14 cellular contexts compared by ENCODE assay signal in genomic region chr1:156511656-156512055, GRCh38. TPM values are rescaled to one million over a fixed set of nuclear protein-coding genes. Genes with fewer than 3 reads are reported as not detected.
DNase-seq lines count a peak whose midpoint lies in the region; ATAC-seq and TF ChIP-seq lines count a peak whose summit lies in the region.
"Had no signal": no experiment of that assay in that cellular context is flagged by ENCODE, and none has a peak within 500 bp of the region (broad histone marks: within the 10 kb centered on the region; RNA-seq: fewer than 3 reads in every experiment).

No MANE protein-coding gene starts in this region.

- H3K9me3 ChIP-seq in naive thymus-derived CD4-positive, alpha-beta T cell (ENCODE audit: control insufficient read depth in 2 of 3, low read length in 3 of 3), result no peaks in the 10 kb centered on the region
- H3K9me3 ChIP-seq in hepatocyte (ENCODE audit: low read depth), result no peaks in the 10 kb centered on the region
- H3K9me3 ChIP-seq in body of pancreas, result no peaks in the 10 kb centered on the region
- H3K9me3 ChIP-seq: heart right ventricle had no signal

- H3K36me3 Mint-ChIP-seq in naive thymus-derived CD4-positive, alpha-beta T cell, result no peaks in the 10 kb centered on the region

- no peaks in the 10 kb centered on the region for H3K36me3 ChIP-seq in naive thymus-derived CD4-positive, alpha-beta T cell (ENCODE audit: control insufficient read depth in 2 of 3, insufficient read depth in 3 of 3, low read length in 3 of 3)
- no peaks in the 10 kb centered on the region for H3K36me3 ChIP-seq in hepatocyte (replicated peaks; ENCODE audit: insufficient read depth, low read depth)
- no peaks in the 10 kb centered on the region for H3K36me3 ChIP-seq in body of pancreas (replicated peaks in 1 of 2; ENCODE audit: insufficient read depth in 1 of 2, low read depth in 2 of 2)
- H3K36me3 ChIP-seq: heart right ventricle had no signal

- H3K4me1 Mint-ChIP-seq in naive thymus-derived CD4-positive, alpha-beta T cell, result peaks cover 18 to 30% (median 26%) of the 10 kb centered on the region in 7 donors

- no peak overlapping the region for H2AFZ ChIP-seq in hepatocyte

- peak overlapping the region in 2 of 9 donors; percentile 38 to 43 for H3K27ac Mint-ChIP-seq in naive thymus-derived CD4-positive, alpha-beta T cell

- 94% methylated on average over 7 of the region's 7 CpGs for WGBS in hepatocyte (ENCODE audit: low lambda C conversion rate, missing lambda C conversion rate)
- 53 to 65% methylated on average over 7 of the region's 7 CpGs for WGBS in body of pancreas, 2 donors

- POLR2A ChIA-PET in naive thymus-derived CD4-positive, alpha-beta T cell (lab: Charles Lee), result no interaction called here

- no peaks in the 10 kb centered on the region for H4K20me1 ChIP-seq in hepatocyte (ENCODE audit: insufficient read depth, poor library complexity, severe bottlenecking)

- H3K27me3 ChIP-seq in naive thymus-derived CD4-positive, alpha-beta T cell (ENCODE audit: control insufficient read depth in 2 of 2, insufficient read depth in 2 of 2, low read length in 2 of 2), result no peaks in the 10 kb centered on the region
- H3K27me3 ChIP-seq in hepatocyte (no peaks in the 10 kb centered on the region), body of pancreas (no peaks in the 10 kb centered on the region)
- H3K27me3 ChIP-seq: heart right ventricle had no signal

- H3K4me2 ChIP-seq in hepatocyte, result no peak overlapping the region

- ATAC-seq in naive thymus-derived CD4-positive, alpha-beta T cell, result peak; percentile 43
- ATAC-seq in GM21381 (IDR thresholded peaks at IDR 0.05; ENCODE audit: unreplicated experiment), result no peak
- ATAC-seq in body of pancreas, result no peak
- ATAC-seq: heart right ventricle had no signal

- no peaks in the 10 kb centered on the region for H3K9me2 ChIP-seq in hepatocyte (replicated peaks; ENCODE audit: insufficient read depth)

- no peak overlapping the region for H3K4me3 Mint-ChIP-seq in naive thymus-derived CD4-positive, alpha-beta T cell

- peaks cover 12 to 13% of the 10 kb centered on the region in 2 donors for H3K4me1 ChIP-seq in naive thymus-derived CD4-positive, alpha-beta T cell (ENCODE audit: control insufficient read depth in 2 of 2, insufficient read depth in 2 of 2, low read length in 2 of 2)
- H3K4me1 ChIP-seq in hepatocyte (ENCODE audit: insufficient read depth), result no peaks in the 10 kb centered on the region
- peaks cover 6% of the 10 kb centered on the region for H3K4me1 ChIP-seq in body of pancreas

- no peaks in the 10 kb centered on the region for H3K9me3 Mint-ChIP-seq in naive thymus-derived CD4-positive, alpha-beta T cell

- TF ChIP-seq CTCF in hepatocyte (IDR thresholded peaks at IDR 0.05; ENCODE audit: poor library complexity) (no peak), body of pancreas (IDR thresholded peaks at IDR 0.05) (no peak)

- no peak overlapping the region for H3K4me3 ChIP-seq in naive thymus-derived CD4-positive, alpha-beta T cell (ENCODE audit: low read length)
- no peak overlapping the region for H3K4me3 ChIP-seq in hepatocyte
- no peak overlapping the region for H3K4me3 ChIP-seq in body of pancreas
- H3K4me3 ChIP-seq: heart right ventricle had no signal

- intact Hi-C loops in naive thymus-derived CD4-positive, alpha-beta T cell (cut with micrococcal nuclease), result no loop called here
- intact Hi-C loops in body of pancreas (cut with DNase I), result no loop called here

- no peak for TF ChIP-seq POLR2A in body of pancreas (IDR thresholded peaks at IDR 0.05)

- no peaks in the 10 kb centered on the region for H3K79me2 ChIP-seq in hepatocyte

- CTCF ChIA-PET in naive thymus-derived CD4-positive, alpha-beta T cell (lab: Charles Lee), result no interaction called here

- DNase-seq in SIG-M5 treated with dmso at 0.1 percent for 504 hours (lab: John Stamatoyannopoulos, UW; ENCODE audit: unreplicated experiment) (peak; percentile 73), SIG-M5 (lab: John Stamatoyannopoulos, UW) (no peak), ELR (ENCODE audit: low read depth) (peak; percentile 63), hepatocyte (ENCODE audit: low spot score) (no peak), body of pancreas (no peak)
- peak; percentile 53 to 64 for DNase-seq in activated T-cell treated with anti-CD3 and anti-CD28 coated beads, Interleukin-2, amount 50 U/mL, for 48 hours
- no peak for DNase-seq in naive thymus-derived CD4-positive, alpha-beta T cell
- DNase-seq: activated CD4-positive, CD25-positive, alpha-beta regulatory T cell; COR-L47; heart right ventricle; NCI-H146; substantia nigra had no signal

- no peak overlapping the region for H3K27ac ChIP-seq in naive thymus-derived CD4-positive, alpha-beta T cell (ENCODE audit: low read depth, low read length)
- H3K27ac ChIP-seq in hepatocyte, result no peak overlapping the region
- no peak overlapping the region for H3K27ac ChIP-seq in body of pancreas
- H3K27ac ChIP-seq: 22Rv1 had no signal

- peaks cover 0 to 2% (median 0%) of the 10 kb centered on the region in 5 donors for H3K27me3 Mint-ChIP-seq in naive thymus-derived CD4-positive, alpha-beta T cell

RNA-seq across cellular contexts. Expression of gene MEF2D, which starts 11.1 kb away (rescaled TPM):
- 100 to 1,000 TPM in 2 of 5 experiments, 10 to 100 TPM in 3; 48.1 to 190 (median 67.7) TPM for total RNA-seq in naive thymus-derived CD4-positive, alpha-beta T cell
- polyA plus RNA-seq in naive thymus-derived CD4-positive, alpha-beta T cell, result 10 to 100 TPM in 1 of 2 donors, 1 to 10 TPM in 1; 4.5 to 10.0 TPM
- total RNA-seq in hepatocyte (9.6 and 20.1 TPM in 2 replicates), body of pancreas (10 to 100 TPM; 15.6 to 18.1 TPM)
- polyA plus RNA-seq in hepatocyte, result 25.1 and 30.8 TPM in 2 replicates

Comparison
In these comparisons a context has a peak if more than half of its experiments do, and no peak if none do; other contexts are left out.
1. DNase-seq: peak in SIG-M5 treated with dmso at 0.1 percent for 504 hours (single experiment), ELR (single experiment) and activated T-cell treated with anti-CD3 and anti-CD28 coated beads, Interleukin-2, amount 50 U/mL, for 48 hours (2 of 2); none in SIG-M5 (single experiment), naive thymus-derived CD4-positive, alpha-beta T cell (0 of 9), hepatocyte (single experiment) and body of pancreas (0 of 4).